In the genomic region with DNA sequence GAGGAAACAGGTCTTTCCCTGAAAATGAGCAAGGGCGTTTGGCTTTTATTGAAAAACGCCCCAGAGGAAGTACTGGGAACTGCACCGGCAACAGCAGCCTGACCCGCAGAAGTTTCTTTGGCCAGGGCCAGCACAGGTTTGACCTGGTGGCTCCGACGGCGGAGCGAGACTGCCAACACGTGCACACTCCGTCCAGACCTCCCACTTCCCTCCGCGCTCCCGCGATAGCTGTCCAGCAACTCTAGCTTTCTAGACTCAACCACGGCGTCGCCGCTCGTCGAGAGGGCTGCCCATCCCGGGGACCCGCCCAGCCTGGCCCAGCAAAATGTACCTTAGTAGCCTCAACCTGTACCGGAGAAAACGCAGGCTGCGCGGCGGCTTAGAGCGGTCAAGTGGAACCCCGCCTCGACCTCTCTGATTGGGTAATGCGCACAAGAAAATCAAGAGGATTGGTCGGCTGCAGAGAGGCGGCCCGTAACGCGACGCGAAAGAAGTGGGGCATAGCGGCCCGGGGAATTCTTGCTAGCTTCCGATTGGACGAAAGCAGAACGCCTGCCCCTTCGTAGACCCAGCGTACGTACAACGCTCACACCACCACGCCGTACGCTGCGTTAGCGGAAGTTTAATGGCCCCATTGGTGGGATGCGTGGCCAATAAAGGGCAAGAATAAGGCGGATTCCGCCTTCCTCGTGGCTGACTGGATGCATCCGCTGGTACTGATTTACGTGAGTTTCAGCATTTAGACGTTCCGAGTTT, we compare ENCODE assay signal across 8 cellular contexts.
A peak's percentile ranks its signal among the peaks of the same experiment; 100 is the strongest.
DNase-seq lines count a peak whose midpoint lies in the region; ATAC-seq and FAIRE-seq lines count a peak whose summit lies in the region.

A gene with protein sequence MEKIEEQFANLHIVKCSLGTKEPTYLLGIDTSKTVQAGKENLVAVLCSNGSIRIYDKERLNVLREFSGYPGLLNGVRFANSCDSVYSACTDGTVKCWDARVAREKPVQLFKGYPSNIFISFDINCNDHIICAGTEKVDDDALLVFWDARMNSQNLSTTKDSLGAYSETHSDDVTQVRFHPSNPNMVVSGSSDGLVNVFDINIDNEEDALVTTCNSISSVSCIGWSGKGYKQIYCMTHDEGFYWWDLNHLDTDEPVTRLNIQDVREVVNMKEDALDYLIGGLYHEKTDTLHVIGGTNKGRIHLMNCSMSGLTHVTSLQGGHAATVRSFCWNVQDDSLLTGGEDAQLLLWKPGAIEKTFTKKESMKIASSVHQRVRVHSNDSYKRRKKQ (minus strand): TSS at position 399 of the 756 bp plus-strand sequence. CDS start 41,929 bp downstream, outside the sequence.

- peak; percentile 73 for FAIRE-seq in colon (lab: Jason Lieb, UNC)

- peak; percentile 71 to 99 (median 96) for DNase-seq in C1 segment of cervical spinal cord (lab: John Stamatoyannopoulos, UW)
- DNase-seq in NCI-H526 (lab: John Stamatoyannopoulos, UW), result peak; percentile 99
- DNase-seq in activated CD4-positive, alpha-beta T cell treated with anti-CD3 and anti-CD28 coated beads for 48 hours, result peak; percentile 97
- DNase-seq in kidney tubule cell (ENCODE audit: low spot score), result peak; percentile 100
- DNase-seq in stimulated activated CD4-positive, alpha-beta T cell treated with anti-CD3 and anti-CD28 coated beads, Interleukin-1b, Interleukin-23, amount 100 ng/mL, for 24 hours (ENCODE audit: low read depth in 4 of 4, low spot score in 1 of 4), result peak; percentile 82 to 92 (median 86)

- ATAC-seq in GM19324 (IDR thresholded peaks at IDR 0.05; ENCODE audit: low FRiP score, unreplicated experiment) (peak; percentile 93), HG03469 (IDR thresholded peaks at IDR 0.05; ENCODE audit: unreplicated experiment) (peak; percentile 66)

Comparison
In these comparisons a context has a peak if more than half of its experiments do, and no peak if none do; other contexts are left out.
1. Peak in every context shown above with its lines: DNase-seq and ATAC-seq.